9 cellular contexts compared by ENCODE assay signal in genomic region chr7:92988051-92988450, GRCh38.
DNase-seq lines count a peak whose midpoint lies in the region; ATAC-seq and TF ChIP-seq lines count a peak whose summit lies in the region.
"Had no signal": no experiment of that assay in that cellular context is flagged by ENCODE, and none has a peak within 500 bp of the region (broad histone marks: within the 10 kb centered on the region; RNA-seq: fewer than 3 reads in every experiment).

No MANE protein-coding gene starts in this region.

- H3F3A ChIP-seq in PC-9 (ENCODE audit: insufficient read depth, low read depth): no peaks in the 10 kb centered on the region

- no peaks in the 10 kb centered on the region for H3K36me3 ChIP-seq in PC-9 (ENCODE audit: low read depth)
- H3K36me3 ChIP-seq in fibroblast of lung (ENCODE audit: control insufficient read depth, insufficient read depth, low read length): no peaks in the 10 kb centered on the region
- no peaks in the 10 kb centered on the region for H3K36me3 ChIP-seq in psoas muscle (ENCODE audit: insufficient read depth in 1 of 2, low read depth in 1 of 2)
- H3K36me3 ChIP-seq in HAP-1 (replicated peaks): no peaks in the 10 kb centered on the region

- no peaks in the 10 kb centered on the region for H3K9me2 ChIP-seq in PC-9 (ENCODE audit: insufficient read depth)

- DNase-seq in GM20000 (ENCODE audit: low spot score) (no peak), PC-9 (peak; percentile 5 to 57), fibroblast of lung (ENCODE audit: low read depth in 2 of 2) (peak; percentile 64 to 69), psoas muscle (no peak), HAP-1 (ENCODE audit: low spot score in 2 of 2) (no peak), NOMO-1 treated with dmso at 0.1 percent for 144 hours (lab: John Stamatoyannopoulos, UW; ENCODE audit: unreplicated experiment) (no peak), NCI-H2196 (lab: John Stamatoyannopoulos, UW; ENCODE audit: unreplicated experiment) (no peak)
- no peak for DNase-seq in activated T-helper 1 cell treated with anti-CD3 and anti-CD28 coated beads, Interleukin-12 subunit alpha, Interleukin-12 subunit beta, Interleukin-2, Interleukin-4 antibody, amounts not matched to agents 30 ng/mL and 10 ng/mL and 1 ng/mL, durations not matched to agents 14 hours and 24 hours and 36 hours (ENCODE audit: low spot score)

- H3K4me3 Mint-ChIP-seq in activated T-helper 1 cell treated with anti-CD3 and anti-CD28 coated beads, Interleukin-12 subunit alpha, Interleukin-12 subunit beta, Interleukin-2, Interleukin-4 antibody, amounts not matched to agents 30 ng/mL and 10 ng/mL and 1 ng/mL, durations not matched to agents 14 hours and 24 hours and 36 hours: no peak overlapping the region
- H3K4me3 Mint-ChIP-seq: stimulated activated naive CD8-positive, alpha-beta T cell treated with anti-CD3 and anti-CD28 coated beads, Interleukin-15, Interleukin-2, amounts not matched to agents 100 ng/mL and 50 ng/mL, for 24 hours had no signal

- in situ Hi-C loops in HAP-1 (cut with MboI; ENCODE audit: low sequenced_read_pairs): no loop called here

- H3K9ac ChIP-seq in fibroblast of lung (ENCODE audit: insufficient read depth, low read length): no peak overlapping the region

- intact Hi-C loops in PC-9 (cut with micrococcal nuclease; ENCODE audit: unreplicated experiment): loop anchor here (1.0 to 5.0 kb wide), 3 partner anchors 152 to 367 kb away; partner anchors contain the start of gene CDK6
- intact Hi-C loops in psoas muscle (cut with DNase I): no loop called here
- intact Hi-C loops in activated T-helper 1 cell treated with anti-CD3 and anti-CD28 coated beads, Interleukin-12 subunit alpha, Interleukin-12 subunit beta, Interleukin-2, Interleukin-4 antibody, amounts not matched to agents 30 ng/mL and 10 ng/mL and 1 ng/mL, durations not matched to agents 14 hours and 24 hours and 36 hours (cut with micrococcal nuclease): no loop called here

- no peak overlapping the region for H3K27ac ChIP-seq in PC-9
- H3K27ac ChIP-seq in fibroblast of lung (ENCODE audit: insufficient read depth, low read length): no peak overlapping the region
- H3K27ac ChIP-seq in psoas muscle: no peak overlapping the region

- no peak for ATAC-seq in psoas muscle

- TF ChIP-seq CTCF in GM20000 (IDR thresholded peaks at IDR 0.05; ENCODE audit: extremely low read depth, missing control alignments) (peak; percentile 22), PC-9 (conservative IDR thresholded peaks at IDR 0.05) (peak; percentile 69), fibroblast of lung (conservative IDR thresholded peaks at IDR 0.05 in 1 of 2, IDR thresholded peaks at IDR 0.05 in 1 of 2; ENCODE audit: low read depth in 1 of 2, low read length in 2 of 2) (peak; percentile 36 to 50), psoas muscle (IDR thresholded peaks at IDR 0.05) (peak; percentile 22)

- peaks cover 6% of the 10 kb centered on the region for H3K4me1 Mint-ChIP-seq in activated T-helper 1 cell treated with anti-CD3 and anti-CD28 coated beads, Interleukin-12 subunit alpha, Interleukin-12 subunit beta, Interleukin-2, Interleukin-4 antibody, amounts not matched to agents 30 ng/mL and 10 ng/mL and 1 ng/mL, durations not matched to agents 14 hours and 24 hours and 36 hours (ENCODE audit: low read depth)

- H3K36me3 Mint-ChIP-seq in activated T-helper 1 cell treated with anti-CD3 and anti-CD28 coated beads, Interleukin-12 subunit alpha, Interleukin-12 subunit beta, Interleukin-2, Interleukin-4 antibody, amounts not matched to agents 30 ng/mL and 10 ng/mL and 1 ng/mL, durations not matched to agents 14 hours and 24 hours and 36 hours (ENCODE audit: low read depth): peaks cover 6% of the 10 kb centered on the region

- H4K20me1 ChIP-seq in PC-9 (ENCODE audit: insufficient read depth): no peaks in the 10 kb centered on the region
- H4K20me1 ChIP-seq in fibroblast of lung (ENCODE audit: control insufficient read depth, extremely low read depth, insufficient read depth, low read length): no peaks in the 10 kb centered on the region

- H3K4me1 ChIP-seq in PC-9 (replicated peaks; ENCODE audit: insufficient read depth): no peaks in the 10 kb centered on the region
- peaks cover 2% of the 10 kb centered on the region for H3K4me1 ChIP-seq in fibroblast of lung (ENCODE audit: control insufficient read depth, extremely low read depth, insufficient read depth, low read length)
- H3K4me1 ChIP-seq in psoas muscle: no peaks in the 10 kb centered on the region
- H3K4me1 ChIP-seq in HAP-1: no peaks in the 10 kb centered on the region

- H3K4me2 ChIP-seq in PC-9 (no peak overlapping the region), fibroblast of lung (ENCODE audit: extremely low read depth, insufficient read depth, low read length) (no peak overlapping the region)

- POLR2A ChIA-PET in PC-9 (lab: Charles Lee; ENCODE audit: unreplicated experiment): no interaction called here

- BruUV-seq in PC-9 (replicated peaks; lab: Mats Ljungman, UMichigan): no TSS peak

- H2AFZ ChIP-seq in PC-9 (no peak overlapping the region), fibroblast of lung (ENCODE audit: low read length) (no peak overlapping the region)

- H3K79me2 ChIP-seq in PC-9 (ENCODE audit: low read depth) (no peaks in the 10 kb centered on the region), fibroblast of lung (ENCODE audit: control insufficient read depth, insufficient read depth, low read length) (no peaks in the 10 kb centered on the region)

- H3K27me3 ChIP-seq in PC-9 (ENCODE audit: insufficient read depth, low read depth): no peaks in the 10 kb centered on the region
- no peaks in the 10 kb centered on the region for H3K27me3 ChIP-seq in fibroblast of lung (ENCODE audit: control insufficient read depth, insufficient read depth, low read length)
- no peaks in the 10 kb centered on the region for H3K27me3 ChIP-seq in psoas muscle (ENCODE audit: insufficient read depth in 3 of 3, low read length in 2 of 3)
- H3K27me3 ChIP-seq in HAP-1 (ENCODE audit: low read depth): no peaks in the 10 kb centered on the region; the same call in 1 of the 2 replicates

- peaks cover 3% of the 10 kb centered on the region for H3K27me3 Mint-ChIP-seq in activated T-helper 1 cell treated with anti-CD3 and anti-CD28 coated beads, Interleukin-12 subunit alpha, Interleukin-12 subunit beta, Interleukin-2, Interleukin-4 antibody, amounts not matched to agents 30 ng/mL and 10 ng/mL and 1 ng/mL, durations not matched to agents 14 hours and 24 hours and 36 hours (ENCODE audit: insufficient read depth)

- no peak overlapping the region for H3K27ac Mint-ChIP-seq in activated T-helper 1 cell treated with anti-CD3 and anti-CD28 coated beads, Interleukin-12 subunit alpha, Interleukin-12 subunit beta, Interleukin-2, Interleukin-4 antibody, amounts not matched to agents 30 ng/mL and 10 ng/mL and 1 ng/mL, durations not matched to agents 14 hours and 24 hours and 36 hours
- H3K27ac Mint-ChIP-seq: stimulated activated naive CD8-positive, alpha-beta T cell treated with anti-CD3 and anti-CD28 coated beads, Interleukin-15, Interleukin-2, amounts not matched to agents 100 ng/mL and 50 ng/mL, for 24 hours had no signal

- H3K9me3 ChIP-seq in PC-9 (ENCODE audit: insufficient read depth, low read depth): no peaks in the 10 kb centered on the region
- no peaks in the 10 kb centered on the region for H3K9me3 ChIP-seq in fibroblast of lung (ENCODE audit: control insufficient read depth, insufficient read depth, low read depth, low read length)
- H3K9me3 ChIP-seq in psoas muscle: no peaks in the 10 kb centered on the region
- H3K9me3 ChIP-seq in HAP-1: no peaks in the 10 kb centered on the region

- H3K9me3 Mint-ChIP-seq in activated T-helper 1 cell treated with anti-CD3 and anti-CD28 coated beads, Interleukin-12 subunit alpha, Interleukin-12 subunit beta, Interleukin-2, Interleukin-4 antibody, amounts not matched to agents 30 ng/mL and 10 ng/mL and 1 ng/mL, durations not matched to agents 14 hours and 24 hours and 36 hours: peaks cover 27% of the 10 kb centered on the region
- H3K9me3 Mint-ChIP-seq: stimulated activated naive CD8-positive, alpha-beta T cell treated with anti-CD3 and anti-CD28 coated beads, Interleukin-15, Interleukin-2, amounts not matched to agents 100 ng/mL and 50 ng/mL, for 24 hours had no signal

- no peak overlapping the region for H3K4me3 ChIP-seq in PC-9
- H3K4me3 ChIP-seq in fibroblast of lung (replicated peaks in 1 of 4; ENCODE audit: control extremely low read depth in 1 of 4, insufficient read depth in 1 of 4, low read depth in 3 of 4, low read length in 4 of 4): no peak overlapping the region
- H3K4me3 ChIP-seq in psoas muscle: no peak overlapping the region
- H3K4me3 ChIP-seq in HAP-1: no peak overlapping the region

- CTCF ChIA-PET in PC-9 (lab: Charles Lee): interaction anchor here (0.5 to 1.0 kb wide), 3 partner anchors 152 to 293 kb away, joined by 3 to 12 read pairs (median 3); partner anchors contain the start of gene CDK6

Comparison
In these comparisons a context has a peak if more than half of its experiments do, and no peak if none do; other contexts are left out.
1. DNase-seq: peak in PC-9 (2 of 2) and fibroblast of lung (2 of 2); none in GM20000 (single experiment), psoas muscle (0 of 2), HAP-1 (0 of 2), NOMO-1 treated with dmso at 0.1 percent for 144 hours (single experiment), NCI-H2196 (single experiment) and activated T-helper 1 cell treated with anti-CD3 and anti-CD28 coated beads, Interleukin-12 subunit alpha, Interleukin-12 subunit beta, Interleukin-2, Interleukin-4 antibody, amounts not matched to agents 30 ng/mL and 10 ng/mL and 1 ng/mL, durations not matched to agents 14 hours and 24 hours and 36 hours (single experiment).
2. Peak in every context shown above with its lines, with median percentiles within 50 percentile points of each other: CTCF ChIP-seq.